In genomic region chr7:75944507-75944906, GRCh38 we compare ENCODE assay signal across 21 cellular contexts. TPM values are rescaled to one million over a fixed set of nuclear protein-coding genes. Genes with fewer than 3 reads are reported as not detected.
DNase-seq lines count a peak whose midpoint lies in the region; ATAC-seq and TF ChIP-seq lines count a peak whose summit lies in the region.
"Had no signal": no experiment of that assay in that cellular context is flagged by ENCODE, and none has a peak within 500 bp of the region (broad histone marks: within the 10 kb centered on the region; RNA-seq: fewer than 3 reads in every experiment).

No MANE protein-coding gene starts in this region.

- no peak for DNase-seq in activated CD4-positive, alpha-beta T cell treated with anti-CD3 and anti-CD28 coated beads, Interleukin-2, amount 10 ng/mL, durations not matched to agents 24 days and 14 days
- no peak for DNase-seq in activated CD4-positive, alpha-beta T cell treated with anti-CD3 and anti-CD28 coated beads, Interleukin-2, amount 50 U/mL, for 4 hours
- no peak for DNase-seq in RWPE2 (ENCODE audit: low spot score)
- no peak for DNase-seq in left lung
- DNase-seq in stimulated activated effector memory CD8-positive, alpha-beta T cell treated with anti-CD3 and anti-CD28 coated beads, Interleukin-12 subunit alpha, Interleukin-12 subunit beta, amount 100 ng/mL, for 72 hours (ENCODE audit: low spot score in 2 of 2), result no peak
- no peak for DNase-seq in prostate gland (ENCODE audit: low spot score)
- DNase-seq in NOMO-1 treated with dmso at 0.1 percent for 144 hours (lab: John Stamatoyannopoulos, UW; ENCODE audit: unreplicated experiment), result no peak
- no peak for DNase-seq in SJCRH30
- DNase-seq: activated CD4-positive, alpha-beta T cell treated with anti-CD3 and anti-CD28 coated beads, Interleukin-2, amount 10 ng/mL, durations not matched to agents 7 days and 5 days; activated CD8-positive, alpha-beta memory T cell treated with anti-CD3 and anti-CD28 coated beads, Interleukin-2, amount 50 U/mL, for 4 hours; activated gamma-delta T cell treated with Interleukin-2 at 50 U/mL for 16 hours; brain microvascular endothelial cell; DND-41; left cardiac atrium; NCI-H1048; NCI-H187 treated with DMSO at 0.1 percent for 48 hours; NCI-H82; stimulated activated CD4-positive, alpha-beta T cell treated with anti-CD3 and anti-CD28 coated beads, Interleukin-4, amount 100 ng/mL, for 1 hour; stimulated activated naive CD8-positive, alpha-beta T cell treated with anti-CD3 and anti-CD28 coated beads, Interleukin-15, Interleukin-2, amounts not matched to agents 100 U/mL and 50 U/mL, for 24 hours had no signal

- H3K4me1 Mint-ChIP-seq in activated CD4-positive, alpha-beta T cell treated with anti-CD3 and anti-CD28 coated beads, Interleukin-2, amount 10 ng/mL, durations not matched to agents 24 days and 14 days, result peaks cover 5% of the 10 kb centered on the region
- H3K4me1 Mint-ChIP-seq in stimulated activated effector memory CD8-positive, alpha-beta T cell treated with anti-CD3 and anti-CD28 coated beads, Interleukin-12 subunit alpha, Interleukin-12 subunit beta, amount 100 ng/mL, for 72 hours, result peaks cover 23% of the 10 kb centered on the region

- peaks cover 25% of the 10 kb centered on the region for H3K4me1 ChIP-seq in RWPE2 (ENCODE audit: insufficient read depth, poor library complexity, severe bottlenecking)
- H3K4me1 ChIP-seq in left lung, result peaks cover 8 to 56% of the 10 kb centered on the region in 2 donors
- H3K4me1 ChIP-seq in prostate gland (replicated peaks), result peaks cover 4% of the 10 kb centered on the region
- H3K4me1 ChIP-seq in SJCRH30, result no peaks in the 10 kb centered on the region
- H3K4me1 ChIP-seq: colonic mucosa had no signal

- no peak for TF ChIP-seq CTCF in RWPE2 (IDR thresholded peaks at IDR 0.05; ENCODE audit: poor library complexity, severe bottlenecking)
- TF ChIP-seq CTCF in left lung (IDR thresholded peaks at IDR 0.05), result no peak
- TF ChIP-seq CTCF in prostate gland (IDR thresholded peaks at IDR 0.05), result no peak

- intact Hi-C loops in activated CD4-positive, alpha-beta T cell treated with anti-CD3 and anti-CD28 coated beads, Interleukin-2, amount 10 ng/mL, durations not matched to agents 24 days and 14 days (cut with micrococcal nuclease), result no loop called here
- intact Hi-C loops in left lung (cut with DNase I) (no loop called here), prostate gland (cut with DNase I) (no loop called here)

- no peak for TF ChIP-seq POLR2A in prostate gland (IDR thresholded peaks at IDR 0.05)

- ATAC-seq in RWPE2 (ENCODE audit: low read depth) (no peak), left lung (no peak)
- ATAC-seq in stimulated activated effector memory CD8-positive, alpha-beta T cell treated with anti-CD3 and anti-CD28 coated beads, Interleukin-12 subunit alpha, Interleukin-12 subunit beta, amount 100 ng/mL, for 72 hours, result peak; percentile 64
- ATAC-seq: stimulated activated naive CD8-positive, alpha-beta T cell treated with anti-CD3 and anti-CD28 coated beads, Interleukin-15, Interleukin-2, amounts not matched to agents 100 U/mL and 50 U/mL, for 24 hours had no signal

- H3K27me3 ChIP-seq in RWPE2 (ENCODE audit: insufficient read depth, poor library complexity, severe bottlenecking), result no peaks in the 10 kb centered on the region
- no peaks in the 10 kb centered on the region for H3K27me3 ChIP-seq in left lung
- no peaks in the 10 kb centered on the region for H3K27me3 ChIP-seq in prostate gland (replicated peaks; ENCODE audit: insufficient read depth)
- H3K27me3 ChIP-seq in SJCRH30, result no peaks in the 10 kb centered on the region
- H3K27me3 ChIP-seq: brain microvascular endothelial cell, colonic mucosa, transverse colon had no signal

- H3K4me3 Mint-ChIP-seq in activated CD4-positive, alpha-beta T cell treated with anti-CD3 and anti-CD28 coated beads, Interleukin-2, amount 10 ng/mL, durations not matched to agents 24 days and 14 days, result no peak overlapping the region
- no peak overlapping the region for H3K4me3 Mint-ChIP-seq in stimulated activated effector memory CD8-positive, alpha-beta T cell treated with anti-CD3 and anti-CD28 coated beads, Interleukin-12 subunit alpha, Interleukin-12 subunit beta, amount 100 ng/mL, for 72 hours
- H3K4me3 Mint-ChIP-seq: activated CD4-positive, alpha-beta T cell treated with anti-CD3 and anti-CD28 coated beads, Interleukin-2, amount 10 ng/mL, durations not matched to agents 7 days and 5 days had no signal

- H3K36me3 ChIP-seq in RWPE2 (ENCODE audit: low read depth), result no peaks in the 10 kb centered on the region
- peaks cover 0 to 6% of the 10 kb centered on the region in 2 donors for H3K36me3 ChIP-seq in left lung
- no peaks in the 10 kb centered on the region for H3K36me3 ChIP-seq in prostate gland
- peaks cover 9% of the 10 kb centered on the region; the same call in 1 of the 2 replicates for H3K36me3 ChIP-seq in SJCRH30
- H3K36me3 ChIP-seq: brain microvascular endothelial cell, colonic mucosa, transverse colon had no signal

- no peaks in the 10 kb centered on the region for H3K9me3 Mint-ChIP-seq in activated CD4-positive, alpha-beta T cell treated with anti-CD3 and anti-CD28 coated beads, Interleukin-2, amount 10 ng/mL, durations not matched to agents 24 days and 14 days
- no peaks in the 10 kb centered on the region for H3K9me3 Mint-ChIP-seq in stimulated activated effector memory CD8-positive, alpha-beta T cell treated with anti-CD3 and anti-CD28 coated beads, Interleukin-12 subunit alpha, Interleukin-12 subunit beta, amount 100 ng/mL, for 72 hours
- H3K9me3 Mint-ChIP-seq: activated CD4-positive, alpha-beta T cell treated with anti-CD3 and anti-CD28 coated beads, Interleukin-2, amount 10 ng/mL, durations not matched to agents 7 days and 5 days had no signal

- H3K4me3 ChIP-seq in RWPE2 (ENCODE audit: severe bottlenecking), result no peak overlapping the region
- no peak overlapping the region for H3K4me3 ChIP-seq in left lung
- no peak overlapping the region for H3K4me3 ChIP-seq in prostate gland
- no peak overlapping the region for H3K4me3 ChIP-seq in SJCRH30
- H3K4me3 ChIP-seq: colonic mucosa, transverse colon had no signal

- H3K9me3 ChIP-seq in RWPE2 (ENCODE audit: severe bottlenecking) (no peaks in the 10 kb centered on the region), left lung (no peaks in the 10 kb centered on the region), prostate gland (no peaks in the 10 kb centered on the region), SJCRH30 (replicated peaks) (no peaks in the 10 kb centered on the region)
- H3K9me3 ChIP-seq: colonic mucosa, transverse colon had no signal

- H3K27ac Mint-ChIP-seq in activated CD4-positive, alpha-beta T cell treated with anti-CD3 and anti-CD28 coated beads, Interleukin-2, amount 10 ng/mL, durations not matched to agents 24 days and 14 days, result peak overlapping the region; percentile 47
- H3K27ac Mint-ChIP-seq in stimulated activated effector memory CD8-positive, alpha-beta T cell treated with anti-CD3 and anti-CD28 coated beads, Interleukin-12 subunit alpha, Interleukin-12 subunit beta, amount 100 ng/mL, for 72 hours, result no peak overlapping the region
- H3K27ac Mint-ChIP-seq: activated CD4-positive, alpha-beta T cell treated with anti-CD3 and anti-CD28 coated beads, Interleukin-2, amount 10 ng/mL, durations not matched to agents 7 days and 5 days had no signal

- H3K27ac ChIP-seq in RWPE2 (ENCODE audit: poor library complexity, severe bottlenecking) (peak overlapping the region; percentile 1), left lung (peak overlapping the region; percentile 71 to 92), prostate gland (no peak overlapping the region), SJCRH30 (no peak overlapping the region)
- H3K27ac ChIP-seq: brain microvascular endothelial cell, colonic mucosa, transverse colon had no signal

- H3K27me3 Mint-ChIP-seq in activated CD4-positive, alpha-beta T cell treated with anti-CD3 and anti-CD28 coated beads, Interleukin-2, amount 10 ng/mL, durations not matched to agents 24 days and 14 days, result no peaks in the 10 kb centered on the region
- H3K27me3 Mint-ChIP-seq: activated CD4-positive, alpha-beta T cell treated with anti-CD3 and anti-CD28 coated beads, Interleukin-2, amount 10 ng/mL, durations not matched to agents 7 days and 5 days had no signal

- no peaks in the 10 kb centered on the region for H3K36me3 Mint-ChIP-seq in activated CD4-positive, alpha-beta T cell treated with anti-CD3 and anti-CD28 coated beads, Interleukin-2, amount 10 ng/mL, durations not matched to agents 24 days and 14 days (ENCODE audit: low read depth)
- H3K36me3 Mint-ChIP-seq in stimulated activated effector memory CD8-positive, alpha-beta T cell treated with anti-CD3 and anti-CD28 coated beads, Interleukin-12 subunit alpha, Interleukin-12 subunit beta, amount 100 ng/mL, for 72 hours, result no peaks in the 10 kb centered on the region

- WGBS in prostate gland, result 97% methylated on average over 1 of the region's 1 CpG

RNA-seq across cellular contexts. Expression of gene POR, which starts 29.6 kb away (rescaled TPM):
- 69.4 and 75.0 TPM in 2 replicates for total RNA-seq in activated CD4-positive, alpha-beta T cell treated with anti-CD3 and anti-CD28 coated beads, Interleukin-2, amount 10 ng/mL, durations not matched to agents 24 days and 14 days
- total RNA-seq in left lung (100 to 1,000 TPM; 206 to 210 TPM), prostate gland (100 to 1,000 TPM in 1 of 2 donors, 10 to 100 TPM in 1; 88.0 to 136 TPM)
- total RNA-seq in SJCRH30 (2014; rRNA removed; shearing (Covaris generic)), result 106 and 109 TPM in 2 replicates

RNA-seq across cellular contexts. Expression of gene TMEM120A, which starts 49.9 kb away (rescaled TPM):
- total RNA-seq in activated CD4-positive, alpha-beta T cell treated with anti-CD3 and anti-CD28 coated beads, Interleukin-2, amount 10 ng/mL, durations not matched to agents 24 days and 14 days, result 36.1 and 38.2 TPM in 2 replicates
- total RNA-seq in left lung (10 to 100 TPM; 32.3 to 50.4 TPM), prostate gland (10 to 100 TPM; 20.2 to 40.8 TPM)
- 14.0 and 21.2 TPM in 2 replicates for total RNA-seq in SJCRH30 (2014; rRNA removed; shearing (Covaris generic))

Comparison
In these comparisons a context has a peak if more than half of its experiments do, and no peak if none do; other contexts are left out.
1. H3K27ac ChIP-seq: peak in RWPE2 (single experiment) and left lung (2 of 2); none in prostate gland (0 of 2) and SJCRH30 (single experiment).